ENCODE assay signal across 29 cellular contexts in genomic region chr3:7576506-7576905, GRCh38.
"Had no signal": no experiment of that assay in that cellular context is flagged by ENCODE, and none has a peak within 500 bp of the region (broad histone marks: within the 10 kb centered on the region; RNA-seq: fewer than 3 reads in every experiment).

No MANE protein-coding gene starts in this region.

- H3K9me3 ChIP-seq: colonic mucosa, esophagus muscularis mucosa, esophagus squamous epithelium, gastrocnemius medialis, gastroesophageal sphincter had no signal

- H3K4me3 ChIP-seq: colonic mucosa, coronary artery, dorsolateral prefrontal cortex, esophagus muscularis mucosa, esophagus squamous epithelium, gastrocnemius medialis, gastroesophageal sphincter, heart left ventricle, heart right ventricle, hepatocyte had no signal

- ATAC-seq: effector memory CD8-positive, alpha-beta T cell; esophagus mucosa; foreskin keratinocyte; gastrocnemius medialis; gastroesophageal sphincter; heart left ventricle; heart right ventricle had no signal

- H3K79me2 ChIP-seq: hepatocyte had no signal

- H3K4me2 ChIP-seq: hepatocyte had no signal

- H3K4me3 Mint-ChIP-seq: dendritic cell treated with granulocyte-macrophage colony-stimulating factor and Interleukin-4, amounts not matched to agents 40 ng/mL and 50 ng/mL, for 4 days; effector memory CD8-positive, alpha-beta T cell; endodermal cell had no signal

- H3K4me1 ChIP-seq: colonic mucosa, esophagus muscularis mucosa, esophagus squamous epithelium, foreskin keratinocyte, gastrocnemius medialis, gastroesophageal sphincter, heart right ventricle had no signal

- H3K27me3 ChIP-seq: colonic mucosa, dorsolateral prefrontal cortex, esophagus muscularis mucosa, esophagus squamous epithelium, foreskin keratinocyte, gastrocnemius medialis, gastroesophageal sphincter, heart left ventricle, heart right ventricle, hepatocyte had no signal

- H3K27me3 Mint-ChIP-seq: dendritic cell treated with granulocyte-macrophage colony-stimulating factor and Interleukin-4, amounts not matched to agents 40 ng/mL and 50 ng/mL, for 4 days; effector memory CD8-positive, alpha-beta T cell had no signal

- H3K27ac Mint-ChIP-seq: dendritic cell treated with granulocyte-macrophage colony-stimulating factor and Interleukin-4, amounts not matched to agents 40 ng/mL and 50 ng/mL, for 4 days; effector memory CD8-positive, alpha-beta T cell; endodermal cell had no signal

- H2AFZ ChIP-seq: hepatocyte had no signal

- H3K36me3 ChIP-seq: colonic mucosa, esophagus muscularis mucosa, esophagus squamous epithelium, gastrocnemius medialis, gastroesophageal sphincter, heart left ventricle, heart right ventricle had no signal

- FAIRE-seq: colon, endothelial cell of umbilical vein, frontal cortex had no signal

- H3K27ac ChIP-seq: colonic mucosa, coronary artery, dorsolateral prefrontal cortex, epithelial cell of prostate, esophagus muscularis mucosa, esophagus squamous epithelium, foreskin keratinocyte, gastrocnemius medialis, gastroesophageal sphincter, heart left ventricle, heart right ventricle, hepatocyte had no signal

- DNase-seq: colonic mucosa; cortex of kidney; dermis blood vessel endothelial cell; dorsolateral prefrontal cortex; effector CD4-positive, alpha-beta T cell; effector CD8-positive, alpha-beta T cell; effector memory CD4-positive, alpha-beta T cell; effector memory CD8-positive, alpha-beta T cell; endodermal cell; erythroblast; esophagus squamous epithelium; foreskin fibroblast; foreskin keratinocyte; foreskin melanocyte; gastrocnemius medialis; glutamatergic neuron; head of caudate nucleus; heart left ventricle; heart right ventricle had no signal
